ENCODE assay signal across 15 cellular contexts in genomic region chr2:31284107-31284506, GRCh38.
"Had no signal": no experiment of that assay in that cellular context is flagged by ENCODE, and none has a peak within 500 bp of the region (broad histone marks: within the 10 kb centered on the region; RNA-seq: fewer than 3 reads in every experiment).

No MANE protein-coding gene starts in this region.

- H3K9me3 Mint-ChIP-seq: dendritic cell treated with granulocyte-macrophage colony-stimulating factor and Interleukin-4, amounts not matched to agents 40 ng/mL and 50 ng/mL, for 4 days; effector memory CD8-positive, alpha-beta T cell; naive thymus-derived CD8-positive, alpha-beta T cell; type B pancreatic cell had no signal

- H3K9me3 ChIP-seq: heart left ventricle, mucosa of descending colon, right lobe of liver had no signal

- H3K36me3 Mint-ChIP-seq: naive thymus-derived CD8-positive, alpha-beta T cell had no signal

- H3K27me3 ChIP-seq: heart left ventricle, right lobe of liver had no signal

- H3K4me3 Mint-ChIP-seq: dendritic cell treated with granulocyte-macrophage colony-stimulating factor and Interleukin-4, amounts not matched to agents 40 ng/mL and 50 ng/mL, for 4 days; effector memory CD8-positive, alpha-beta T cell; naive thymus-derived CD8-positive, alpha-beta T cell; type B pancreatic cell had no signal

- H3K4me1 Mint-ChIP-seq: naive thymus-derived CD8-positive, alpha-beta T cell had no signal

- H3K36me3 ChIP-seq: heart left ventricle, right lobe of liver had no signal

- H3K27ac ChIP-seq: heart left ventricle, right lobe of liver had no signal

- H3K4me1 ChIP-seq: right lobe of liver had no signal

- H3K27ac Mint-ChIP-seq: dendritic cell treated with granulocyte-macrophage colony-stimulating factor and Interleukin-4, amounts not matched to agents 40 ng/mL and 50 ng/mL, for 4 days; effector memory CD8-positive, alpha-beta T cell; naive thymus-derived CD8-positive, alpha-beta T cell; type B pancreatic cell had no signal

- H3K27me3 Mint-ChIP-seq: dendritic cell treated with granulocyte-macrophage colony-stimulating factor and Interleukin-4, amounts not matched to agents 40 ng/mL and 50 ng/mL, for 4 days; naive thymus-derived CD8-positive, alpha-beta T cell; type B pancreatic cell had no signal

- ATAC-seq: effector memory CD8-positive, alpha-beta T cell; heart left ventricle; left lobe of liver; naive thymus-derived CD8-positive, alpha-beta T cell; right lobe of liver had no signal

- DNase-seq: cerebellar nuclear complex; effector memory CD8-positive, alpha-beta T cell; foreskin melanocyte; heart left ventricle; hippocampal formation; mammary epithelial cell; mucosa of descending colon; naive thymus-derived CD8-positive, alpha-beta T cell; right lobe of liver; stimulated activated CD4-positive, alpha-beta T cell treated with anti-CD3 and anti-CD28 coated beads, Interleukin-2, amount 100 ng/mL, for 24 hours; stimulated activated CD4-positive, alpha-beta T cell treated with anti-CD3 and anti-CD28 coated beads, Interleukin-4, amount 100 ng/mL, for 4 hours; stimulated activated naive CD4-positive, alpha-beta T cell had no signal

- H3K4me3 ChIP-seq: heart left ventricle, mucosa of descending colon, right lobe of liver had no signal
